In the genomic region with DNA sequence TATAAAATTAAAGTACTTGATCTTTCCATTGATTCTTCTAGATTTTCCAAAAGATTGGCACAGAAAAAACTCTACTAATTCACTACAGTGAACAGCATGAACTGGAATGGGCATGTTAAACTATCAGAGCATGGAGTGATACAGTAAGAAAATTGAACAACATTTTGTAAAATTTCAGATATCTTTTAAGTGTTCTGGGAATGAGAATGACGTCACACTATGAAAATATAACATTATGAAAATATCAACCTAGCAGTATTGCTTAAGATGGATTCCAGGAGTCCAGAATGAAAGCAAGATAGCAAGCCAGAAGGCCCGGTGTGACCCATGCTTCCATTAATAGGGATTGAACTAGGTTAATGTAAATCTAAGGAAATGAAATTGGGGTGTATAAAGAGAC, we compare ENCODE assay signal across 27 cellular contexts.
"Had no signal": no experiment of that assay in that cellular context is flagged by ENCODE, and none has a peak within 500 bp of the region (broad histone marks: within the 10 kb centered on the region; RNA-seq: fewer than 3 reads in every experiment).

No MANE protein-coding gene starts in this region.

- DNase-seq: stimulated activated CD4-positive, alpha-beta T cell treated with anti-CD3 and anti-CD28 coated beads, Interleukin-2, amount 100 ng/mL, for 48 hours; stimulated activated CD4-positive, alpha-beta T cell treated with anti-CD3 and anti-CD28 coated beads, Interleukin-4, amount 100 ng/mL, for 1 hour; stimulated activated CD4-positive, alpha-beta T cell treated with anti-CD3 and anti-CD28 coated beads, Interleukin-4, amount 100 ng/mL, for 24 hours; stimulated activated CD4-positive, alpha-beta T cell treated with anti-CD3 and anti-CD28 coated beads, Interleukin-4, amount 100 ng/mL, for 4 hours; stimulated activated CD8-positive, alpha-beta memory T cell treated with anti-CD3 and anti-CD28 coated beads, Interleukin-4, amount 100 ng/mL, for 48 hours; stimulated activated naive B cell treated with anti-CD40 and anti-IgM and Interleukin-4, amounts not matched to agents 10 μg/mL and 1 μg/mL and 100 μg/mL, for 72 hours; stimulated activated naive CD4-positive, alpha-beta T cell; stimulated activated naive CD4-positive, alpha-beta T cell treated with Interleukin-2 at 50 U/mL for 16 hours; stimulated activated naive CD8-positive, alpha-beta T cell treated with anti-CD3 and anti-CD28 coated beads, Interleukin-15, amount 100 ng/mL, for 72 hours; stimulated activated naive CD8-positive, alpha-beta T cell treated with anti-CD3 and anti-CD28 coated beads, Interleukin-15, Interleukin-2, amounts not matched to agents 100 U/mL and 50 U/mL, for 24 hours; stomach; substantia nigra; testis; thyroid gland; tibial artery; transverse colon; trophoblast cell; upper lobe of left lung; upper lobe of right lung; uterus had no signal

- FAIRE-seq: urothelium cell line had no signal

- H3K4me1 ChIP-seq: stomach, suprapubic skin, testis, thyroid gland, tibial artery, tibial nerve, transverse colon, upper lobe of left lung, upper lobe of right lung, uterus, vagina had no signal

- H3K4me3 ChIP-seq: stomach, suprapubic skin, testis, thoracic aorta, thyroid gland, tibial artery, tibial nerve, transverse colon, upper lobe of left lung, upper lobe of right lung, uterus, vagina had no signal

- H3K27me3 ChIP-seq: stomach, suprapubic skin, testis, thyroid gland, tibial artery, tibial nerve, transverse colon, upper lobe of left lung, upper lobe of right lung, uterus, vagina had no signal

- H3K36me3 ChIP-seq: stomach, suprapubic skin, thoracic aorta, thyroid gland, tibial artery, tibial nerve, transverse colon, upper lobe of left lung, upper lobe of right lung, uterus, vagina had no signal

- ATAC-seq: stimulated activated effector memory CD8-positive, alpha-beta T cell treated with anti-CD3 and anti-CD28 coated beads, Interleukin-12 subunit alpha, Interleukin-12 subunit beta, amount 100 ng/mL, for 72 hours; stimulated activated memory B cell treated with anti-CD40 and anti-IgM and Interleukin-4, amounts not matched to agents 10 μg/mL and 1 μg/mL and 100 μg/mL, for 72 hours; stimulated activated naive B cell treated with anti-CD40 and anti-IgM and Interleukin-4, amounts not matched to agents 10 μg/mL and 1 μg/mL and 100 μg/mL, for 72 hours; stimulated activated naive CD8-positive, alpha-beta T cell treated with anti-CD3 and anti-CD28 coated beads, Interleukin-15, amount 100 ng/mL, for 72 hours; stimulated activated naive CD8-positive, alpha-beta T cell treated with anti-CD3 and anti-CD28 coated beads, Interleukin-15, Interleukin-2, amounts not matched to agents 100 U/mL and 50 U/mL, for 24 hours; upper lobe of right lung had no signal

- H3K27ac ChIP-seq: stomach, suprapubic skin, testis, thoracic aorta, thyroid gland, tibial artery, tibial nerve, transverse colon, upper lobe of left lung, upper lobe of right lung, uterus, vagina had no signal

- H3K9me3 ChIP-seq: stomach, suprapubic skin, testis, thoracic aorta, thyroid gland, tibial artery, tibial nerve, transverse colon, upper lobe of left lung, upper lobe of right lung, uterus, vagina had no signal
